1 cellular context compared by ENCODE assay signal in genomic region chr14:73261520-73262426, GRCh38.
TF ChIP-seq lines count a peak whose summit lies in the region.

No MANE protein-coding gene starts in this region.

TF ChIP-seq in IMR-90, 13 proteins besides CTCF, POLR2A, EP300 and RAD21:
- TF ChIP-seq BHLHE40 (IDR thresholded peaks at IDR 0.05; ENCODE audit: low read depth, low read length) (no peak), MXI1 (IDR thresholded peaks at IDR 0.05; ENCODE audit: borderline replicate concordance, low read depth, low read length) (no peak), MAZ (IDR thresholded peaks at IDR 0.05; ENCODE audit: borderline replicate concordance, low read depth, low read length) (no peak), RFX5 (IDR thresholded peaks at IDR 0.05; ENCODE audit: low read depth, low read length) (no peak), SMC3 (IDR thresholded peaks at IDR 0.05; ENCODE audit: low read depth, low read length) (no peak), RCOR1 (IDR thresholded peaks at IDR 0.05; ENCODE audit: insufficient replicate concordance, low read length) (no peak), USF2 (IDR thresholded peaks at IDR 0.05; ENCODE audit: low read depth, low read length) (no peak), NFE2L2 (IDR thresholded peaks at IDR 0.05; ENCODE audit: low read depth, low read length) (no peak), CHD1 (IDR thresholded peaks at IDR 0.05; ENCODE audit: low read depth, low read length) (no peak), CEBPB (IDR thresholded peaks at IDR 0.05; ENCODE audit: low read depth, low read length) (no peak), MAFK (IDR thresholded peaks at IDR 0.05; ENCODE audit: low read depth, low read length) (no peak), FOS (IDR thresholded peaks at IDR 0.05; ENCODE audit: low read depth, low read length) (no peak)
- TF ChIP-seq, protein P1, sequence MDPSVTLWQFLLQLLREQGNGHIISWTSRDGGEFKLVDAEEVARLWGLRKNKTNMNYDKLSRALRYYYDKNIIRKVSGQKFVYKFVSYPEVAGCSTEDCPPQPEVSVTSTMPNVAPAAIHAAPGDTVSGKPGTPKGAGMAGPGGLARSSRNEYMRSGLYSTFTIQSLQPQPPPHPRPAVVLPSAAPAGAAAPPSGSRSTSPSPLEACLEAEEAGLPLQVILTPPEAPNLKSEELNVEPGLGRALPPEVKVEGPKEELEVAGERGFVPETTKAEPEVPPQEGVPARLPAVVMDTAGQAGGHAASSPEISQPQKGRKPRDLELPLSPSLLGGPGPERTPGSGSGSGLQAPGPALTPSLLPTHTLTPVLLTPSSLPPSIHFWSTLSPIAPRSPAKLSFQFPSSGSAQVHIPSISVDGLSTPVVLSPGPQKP (IDR thresholded peaks at IDR 0.05; ENCODE audit: borderline replicate concordance, low read depth, low read length): no peak
